8 cellular contexts compared by ENCODE assay signal in the genomic region with DNA sequence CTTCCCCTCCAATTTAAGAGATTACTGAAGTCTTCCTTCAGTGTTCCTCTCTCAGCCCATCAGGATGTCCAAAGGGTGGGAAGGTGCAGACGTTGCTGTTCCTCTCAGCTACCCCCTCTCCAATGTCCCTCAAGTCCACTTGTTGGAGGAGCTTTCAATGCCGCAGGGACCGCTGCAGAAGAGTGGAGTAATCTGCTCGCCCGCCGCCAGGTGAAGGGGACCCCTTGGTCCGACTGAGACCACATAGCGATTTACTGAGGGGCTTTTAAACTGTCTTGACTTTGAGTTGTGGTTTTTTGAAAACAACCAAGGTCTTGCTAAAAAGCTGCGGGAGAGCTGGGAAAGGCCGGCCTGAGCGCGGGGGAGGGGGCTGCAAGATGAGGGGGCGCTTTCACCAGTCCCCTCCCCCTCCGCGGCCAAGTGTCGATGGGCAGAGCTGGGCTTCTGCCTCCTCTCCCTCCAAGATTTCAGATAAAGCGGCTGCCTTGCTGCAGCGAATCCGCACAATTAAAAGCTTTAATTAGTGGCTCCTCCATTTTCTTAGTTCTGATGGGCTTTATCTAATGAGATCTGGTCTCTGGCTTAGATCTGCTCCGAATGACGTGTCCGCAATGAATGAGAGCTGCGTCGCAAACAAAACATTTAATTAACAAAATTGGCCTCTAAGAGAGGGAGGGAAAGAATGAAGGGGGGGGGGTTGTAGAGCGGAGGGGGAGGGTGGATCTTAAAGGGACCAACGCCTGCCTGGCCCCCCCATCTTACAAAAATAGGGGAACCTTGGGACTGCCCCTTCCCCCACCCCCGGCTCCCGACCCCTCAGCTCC. TPM values are rescaled to one million over a fixed set of nuclear protein-coding genes. Genes with fewer than 3 reads are reported as not detected.
A peak's percentile ranks its signal among the peaks of the same experiment; 100 is the strongest.
DNase-seq lines count a peak whose midpoint lies in the region; ATAC-seq and TF ChIP-seq lines count a peak whose summit lies in the region.

No MANE protein-coding gene starts in this region.

- H3K9me3 Mint-ChIP-seq in WTC11 (no peaks in the 10 kb centered on the region), neural crest cell (no peaks in the 10 kb centered on the region)

- H3K27me3 Mint-ChIP-seq in WTC11 (ENCODE audit: low read depth) (no peaks in the 10 kb centered on the region), neural crest cell (ENCODE audit: low read depth) (no peaks in the 10 kb centered on the region)

- POLR2A ChIA-PET in WTC11 (lab: Charles Lee) = interaction anchor here (1.3 to 2.0 kb wide), 2 partner anchors 17 to 25 kb away, joined by 3 to 5 read pairs; no protein-coding TSS in a partner anchor

- CTCF ChIA-PET in WTC11 (lab: Charles Lee) = interaction anchor here (0.6 to 3.0 kb wide), 22 partner anchors 9 to 695 kb away, joined by 3 to 21 read pairs (median 4); no protein-coding TSS in a partner anchor

- peak overlapping the region; percentile 58 for H3K27ac Mint-ChIP-seq in WTC11
- peak overlapping the region; percentile 21 for H3K27ac Mint-ChIP-seq in neural crest cell (ENCODE audit: unreplicated experiment)

- H3K4me3 ChIP-seq in fibroblast of the aortic adventitia (ENCODE audit: low read depth, low read length) = peak overlapping the region; percentile 70

- H3K36me3 Mint-ChIP-seq in WTC11 (peaks cover 44% of the 10 kb centered on the region), neural crest cell (ENCODE audit: low read depth) (peaks cover 10% of the 10 kb centered on the region)

- H3K4me1 Mint-ChIP-seq in WTC11 (peaks cover 60% of the 10 kb centered on the region), neural crest cell (peaks cover 68% of the 10 kb centered on the region)

- TF ChIP-seq CTCF in WTC11 (IDR thresholded peaks at IDR 0.05) (no peak), fibroblast of the aortic adventitia (IDR thresholded peaks at IDR 0.05; ENCODE audit: insufficient read depth, low read length) (peak; percentile 20), neural crest cell (conservative IDR thresholded peaks at IDR 0.05) (peak; percentile 54)

- peak overlapping the region; percentile 85 for H3K4me3 Mint-ChIP-seq in WTC11
- peak overlapping the region; percentile 97 for H3K4me3 Mint-ChIP-seq in neural crest cell

- DNase-seq in activated CD8-positive, alpha-beta memory T cell treated with anti-CD3 and anti-CD28 coated beads for 24 hours = peak; percentile 59
- no peak for DNase-seq in activated CD8-positive, alpha-beta memory T cell treated with anti-CD3 and anti-CD28 coated beads, Interleukin-2, amount 50 U/mL, for 4 hours
- DNase-seq in HuH-7 (ENCODE audit: low spot score) = peak; percentile 28
- DNase-seq in WTC11 (ENCODE audit: low spot score) = peak; percentile 60
- peak; percentile 26 for DNase-seq in fibroblast of the aortic adventitia (ENCODE audit: low read depth)
- peak; percentile 46 for DNase-seq in neural crest cell (ENCODE audit: low read depth, low spot score)
- DNase-seq in COLO668 (lab: John Stamatoyannopoulos, UW; ENCODE audit: unreplicated experiment) = no peak

- peak; percentile 42 for ATAC-seq in WTC11
- no peak for ATAC-seq in HG02623 (IDR thresholded peaks at IDR 0.05; ENCODE audit: unreplicated experiment)

TF ChIP-seq in WTC11, 78 proteins besides CTCF, POLR2A, EP300 and RAD21:
- no peak for TF ChIP-seq TEAD1 (CRISPR knock-in tag; IDR thresholded peaks at IDR 0.05)
- TF ChIP-seq, protein P1, sequence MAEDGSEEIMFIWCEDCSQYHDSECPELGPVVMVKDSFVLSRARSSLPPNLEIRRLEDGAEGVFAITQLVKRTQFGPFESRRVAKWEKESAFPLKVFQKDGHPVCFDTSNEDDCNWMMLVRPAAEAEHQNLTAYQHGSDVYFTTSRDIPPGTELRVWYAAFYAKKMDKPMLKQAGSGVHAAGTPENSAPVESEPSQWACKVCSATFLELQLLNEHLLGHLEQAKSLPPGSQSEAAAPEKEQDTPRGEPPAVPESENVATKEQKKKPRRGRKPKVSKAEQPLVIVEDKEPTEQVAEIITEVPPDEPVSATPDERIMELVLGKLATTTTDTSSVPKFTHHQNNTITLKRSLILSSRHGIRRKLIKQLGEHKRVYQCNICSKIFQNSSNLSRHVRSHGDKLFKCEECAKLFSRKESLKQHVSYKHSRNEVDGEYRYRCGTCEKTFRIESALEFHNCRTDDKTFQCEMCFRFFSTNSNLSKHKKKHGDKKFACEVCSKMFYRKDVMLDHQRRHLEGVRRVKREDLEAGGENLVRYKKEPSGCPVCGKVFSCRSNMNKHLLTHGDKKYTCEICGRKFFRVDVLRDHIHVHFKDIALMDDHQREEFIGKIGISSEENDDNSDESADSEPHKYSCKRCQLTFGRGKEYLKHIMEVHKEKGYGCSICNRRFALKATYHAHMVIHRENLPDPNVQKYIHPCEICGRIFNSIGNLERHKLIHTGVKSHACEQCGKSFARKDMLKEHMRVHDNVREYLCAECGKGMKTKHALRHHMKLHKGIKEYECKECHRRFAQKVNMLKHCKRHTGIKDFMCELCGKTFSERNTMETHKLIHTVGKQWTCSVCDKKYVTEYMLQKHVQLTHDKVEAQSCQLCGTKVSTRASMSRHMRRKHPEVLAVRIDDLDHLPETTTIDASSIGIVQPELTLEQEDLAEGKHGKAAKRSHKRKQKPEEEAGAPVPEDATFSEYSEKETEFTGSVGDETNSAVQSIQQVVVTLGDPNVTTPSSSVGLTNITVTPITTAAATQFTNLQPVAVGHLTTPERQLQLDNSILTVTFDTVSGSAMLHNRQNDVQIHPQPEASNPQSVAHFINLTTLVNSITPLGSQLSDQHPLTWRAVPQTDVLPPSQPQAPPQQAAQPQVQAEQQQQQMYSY (CRISPR knock-in tag; IDR thresholded peaks at IDR 0.05) = no peak
- TF ChIP-seq MYBL2 (CRISPR knock-in tag; IDR thresholded peaks at IDR 0.05) = no peak
- TF ChIP-seq, protein P2, sequence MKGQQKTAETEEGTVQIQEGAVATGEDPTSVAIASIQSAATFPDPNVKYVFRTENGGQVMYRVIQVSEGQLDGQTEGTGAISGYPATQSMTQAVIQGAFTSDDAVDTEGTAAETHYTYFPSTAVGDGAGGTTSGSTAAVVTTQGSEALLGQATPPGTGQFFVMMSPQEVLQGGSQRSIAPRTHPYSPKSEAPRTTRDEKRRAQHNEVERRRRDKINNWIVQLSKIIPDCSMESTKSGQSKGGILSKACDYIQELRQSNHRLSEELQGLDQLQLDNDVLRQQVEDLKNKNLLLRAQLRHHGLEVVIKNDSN (CRISPR knock-in tag; IDR thresholded peaks at IDR 0.05) = no peak
- TF ChIP-seq, protein P3, sequence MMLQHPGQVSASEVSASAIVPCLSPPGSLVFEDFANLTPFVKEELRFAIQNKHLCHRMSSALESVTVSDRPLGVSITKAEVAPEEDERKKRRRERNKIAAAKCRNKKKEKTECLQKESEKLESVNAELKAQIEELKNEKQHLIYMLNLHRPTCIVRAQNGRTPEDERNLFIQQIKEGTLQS (CRISPR knock-in tag; conservative IDR thresholded peaks at IDR 0.05) = no peak
- TF ChIP-seq, protein P4, sequence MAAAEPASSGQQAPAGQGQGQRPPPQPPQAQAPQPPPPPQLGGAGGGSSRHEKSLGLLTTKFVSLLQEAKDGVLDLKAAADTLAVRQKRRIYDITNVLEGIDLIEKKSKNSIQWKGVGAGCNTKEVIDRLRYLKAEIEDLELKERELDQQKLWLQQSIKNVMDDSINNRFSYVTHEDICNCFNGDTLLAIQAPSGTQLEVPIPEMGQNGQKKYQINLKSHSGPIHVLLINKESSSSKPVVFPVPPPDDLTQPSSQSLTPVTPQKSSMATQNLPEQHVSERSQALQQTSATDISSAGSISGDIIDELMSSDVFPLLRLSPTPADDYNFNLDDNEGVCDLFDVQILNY (CRISPR knock-in tag; IDR thresholded peaks at IDR 0.05) = no peak
- TF ChIP-seq CREB1 (CRISPR knock-in tag; IDR thresholded peaks at IDR 0.05) = no peak
- TF ChIP-seq, protein P5, sequence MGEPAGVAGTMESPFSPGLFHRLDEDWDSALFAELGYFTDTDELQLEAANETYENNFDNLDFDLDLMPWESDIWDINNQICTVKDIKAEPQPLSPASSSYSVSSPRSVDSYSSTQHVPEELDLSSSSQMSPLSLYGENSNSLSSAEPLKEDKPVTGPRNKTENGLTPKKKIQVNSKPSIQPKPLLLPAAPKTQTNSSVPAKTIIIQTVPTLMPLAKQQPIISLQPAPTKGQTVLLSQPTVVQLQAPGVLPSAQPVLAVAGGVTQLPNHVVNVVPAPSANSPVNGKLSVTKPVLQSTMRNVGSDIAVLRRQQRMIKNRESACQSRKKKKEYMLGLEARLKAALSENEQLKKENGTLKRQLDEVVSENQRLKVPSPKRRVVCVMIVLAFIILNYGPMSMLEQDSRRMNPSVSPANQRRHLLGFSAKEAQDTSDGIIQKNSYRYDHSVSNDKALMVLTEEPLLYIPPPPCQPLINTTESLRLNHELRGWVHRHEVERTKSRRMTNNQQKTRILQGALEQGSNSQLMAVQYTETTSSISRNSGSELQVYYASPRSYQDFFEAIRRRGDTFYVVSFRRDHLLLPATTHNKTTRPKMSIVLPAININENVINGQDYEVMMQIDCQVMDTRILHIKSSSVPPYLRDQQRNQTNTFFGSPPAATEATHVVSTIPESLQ (CRISPR knock-in tag; IDR thresholded peaks at IDR 0.05) = no peak
- TF ChIP-seq GABPB1 (CRISPR knock-in tag; IDR thresholded peaks at IDR 0.05) = no peak
- TF ChIP-seq NFE2L1 (CRISPR knock-in tag; IDR thresholded peaks at IDR 0.05) = no peak
- no peak for TF ChIP-seq PRRX2 (CRISPR knock-in tag; IDR thresholded peaks at IDR 0.05)
- TF ChIP-seq, protein P6, sequence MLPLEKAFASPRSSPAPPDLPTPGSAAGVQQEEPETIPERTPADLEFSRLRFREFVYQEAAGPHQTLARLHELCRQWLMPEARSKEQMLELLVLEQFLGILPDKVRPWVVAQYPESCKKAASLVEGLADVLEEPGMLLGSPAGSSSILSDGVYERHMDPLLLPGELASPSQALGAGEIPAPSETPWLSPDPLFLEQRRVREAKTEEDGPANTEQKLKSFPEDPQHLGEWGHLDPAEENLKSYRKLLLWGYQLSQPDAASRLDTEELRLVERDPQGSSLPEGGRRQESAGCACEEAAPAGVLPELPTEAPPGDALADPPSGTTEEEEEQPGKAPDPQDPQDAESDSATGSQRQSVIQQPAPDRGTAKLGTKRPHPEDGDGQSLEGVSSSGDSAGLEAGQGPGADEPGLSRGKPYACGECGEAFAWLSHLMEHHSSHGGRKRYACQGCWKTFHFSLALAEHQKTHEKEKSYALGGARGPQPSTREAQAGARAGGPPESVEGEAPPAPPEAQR (CRISPR knock-in tag; IDR thresholded peaks at IDR 0.05) = no peak
- no peak for TF ChIP-seq ZNF423 (CRISPR knock-in tag; IDR thresholded peaks at IDR 0.05)
- TF ChIP-seq ETV6 (CRISPR knock-in tag; IDR thresholded peaks at IDR 0.05) = no peak
- no peak for TF ChIP-seq NR1H2 (CRISPR knock-in tag; IDR thresholded peaks at IDR 0.05)

RNA-seq across cellular contexts. Expression of a gene that starts 5.9 kb away (rescaled TPM):
- total RNA-seq in WTC11 (2021) (72.5 to 88.9 TPM (median 73.7 TPM) in 3 replicates), fibroblast of the aortic adventitia (ENCODE audit: low replicate concordance) (10.2 and 47.1 TPM in 2 replicates), neural crest cell (91.4 and 98.1 TPM in 2 replicates)

Comparison
In these comparisons a context has a peak if more than half of its experiments do, and no peak if none do; other contexts are left out.
1. DNase-seq: peak in activated CD8-positive, alpha-beta memory T cell treated with anti-CD3 and anti-CD28 coated beads for 24 hours (single experiment), HuH-7 (single experiment), WTC11 (single experiment), fibroblast of the aortic adventitia (single experiment) and neural crest cell (single experiment); none in activated CD8-positive, alpha-beta memory T cell treated with anti-CD3 and anti-CD28 coated beads, Interleukin-2, amount 50 U/mL, for 4 hours (single experiment) and COLO668 (single experiment).